Comparison of ENCODE assay signal across 23 cellular contexts in genomic region chr15:78010112-78010511, GRCh38.
DNase-seq lines count a peak whose midpoint lies in the region; ATAC-seq and TF ChIP-seq lines count a peak whose summit lies in the region.
"Had no signal": no experiment of that assay in that cellular context is flagged by ENCODE, and none has a peak within 500 bp of the region (broad histone marks: within the 10 kb centered on the region; RNA-seq: fewer than 3 reads in every experiment).

No MANE protein-coding gene starts in this region.

- no peaks in the 10 kb centered on the region for H3K4me1 ChIP-seq in A673 (ENCODE audit: insufficient read depth, low read length, poor library complexity, severe bottlenecking)
- H3K4me1 ChIP-seq: BLaER1, SJSA1 had no signal

- no peaks in the 10 kb centered on the region for H3K4me1 Mint-ChIP-seq in activated naive CD8-positive, alpha-beta T cell (ENCODE audit: low read depth)
- peaks cover 7% of the 10 kb centered on the region for H3K4me1 Mint-ChIP-seq in activated naive CD8-positive, alpha-beta T cell treated with anti-CD3 and anti-CD28 coated beads for 36 hours
- peaks cover 25% of the 10 kb centered on the region for H3K4me1 Mint-ChIP-seq in T-helper 17 cell
- peaks cover 21% of the 10 kb centered on the region for H3K4me1 Mint-ChIP-seq in glutamatergic neuron (ENCODE audit: low read depth, unreplicated experiment)
- peaks cover 23% of the 10 kb centered on the region for H3K4me1 Mint-ChIP-seq in stimulated activated effector memory CD8-positive, alpha-beta T cell treated with anti-CD3 and anti-CD28 coated beads, Interleukin-12 subunit alpha, Interleukin-12 subunit beta, amount 100 ng/mL, for 72 hours

- CTCF ChIA-PET in A673 (lab: Charles Lee), result no interaction called here

- DNase-seq in activated naive CD8-positive, alpha-beta T cell treated with anti-CD3 and anti-CD28 coated beads for 36 hours, result no peak
- DNase-seq in T-helper 17 cell (no peak), glutamatergic neuron (no peak), A673 (ENCODE audit: low spot score) (no peak)
- no peak for DNase-seq in stimulated activated effector memory CD8-positive, alpha-beta T cell treated with anti-CD3 and anti-CD28 coated beads, Interleukin-12 subunit alpha, Interleukin-12 subunit beta, amount 100 ng/mL, for 72 hours (ENCODE audit: low spot score in 2 of 2)
- DNase-seq: ACHN; Calu3; CD8-positive, alpha-beta memory T cell; DMS153; IMR-90; NCI-H1092 treated with DMSO at 0.1 percent for 48 hours; NCI-H1436 treated with DMSO at 0.1 percent for 48 hours; NCI-H2029 treated with DMSO at 0.1 percent for 48 hours; NCI-H524 treated with DMSO at 0.1 percent for 48 hours; NCI-H82; Peyer's patch had no signal

- H3K4me3 ChIP-seq in A673 (ENCODE audit: low read depth, low read length, poor library complexity, severe bottlenecking), result no peak overlapping the region
- H3K4me3 ChIP-seq: BLaER1, Peyer's patch, SJSA1 had no signal

- no peaks in the 10 kb centered on the region for H3K9me3 ChIP-seq in T-helper 17 cell (ENCODE audit: control insufficient read depth, low read length, poor library complexity, severe bottlenecking)
- H3K9me3 ChIP-seq in A673 (ENCODE audit: low read depth, low read length, poor library complexity, severe bottlenecking), result no peaks in the 10 kb centered on the region
- H3K9me3 ChIP-seq: BLaER1, Peyer's patch, SJSA1 had no signal

- H3K4me3 Mint-ChIP-seq in activated naive CD8-positive, alpha-beta T cell, result no peak overlapping the region
- H3K4me3 Mint-ChIP-seq in activated naive CD8-positive, alpha-beta T cell treated with anti-CD3 and anti-CD28 coated beads for 36 hours, result no peak overlapping the region
- H3K4me3 Mint-ChIP-seq in T-helper 17 cell (no peak overlapping the region), glutamatergic neuron (ENCODE audit: unreplicated experiment) (no peak overlapping the region)
- no peak overlapping the region for H3K4me3 Mint-ChIP-seq in stimulated activated effector memory CD8-positive, alpha-beta T cell treated with anti-CD3 and anti-CD28 coated beads, Interleukin-12 subunit alpha, Interleukin-12 subunit beta, amount 100 ng/mL, for 72 hours
- H3K4me3 Mint-ChIP-seq: CD8-positive, alpha-beta memory T cell had no signal

- H3K36me3 Mint-ChIP-seq in activated naive CD8-positive, alpha-beta T cell, result no peaks in the 10 kb centered on the region
- H3K36me3 Mint-ChIP-seq in activated naive CD8-positive, alpha-beta T cell treated with anti-CD3 and anti-CD28 coated beads for 36 hours, result peaks cover 11% of the 10 kb centered on the region
- peaks cover 6% of the 10 kb centered on the region for H3K36me3 Mint-ChIP-seq in T-helper 17 cell (ENCODE audit: low read depth)
- H3K36me3 Mint-ChIP-seq in glutamatergic neuron (ENCODE audit: unreplicated experiment), result no peaks in the 10 kb centered on the region
- peaks cover 91% of the 10 kb centered on the region for H3K36me3 Mint-ChIP-seq in stimulated activated effector memory CD8-positive, alpha-beta T cell treated with anti-CD3 and anti-CD28 coated beads, Interleukin-12 subunit alpha, Interleukin-12 subunit beta, amount 100 ng/mL, for 72 hours

- no peak for TF ChIP-seq CTCF in glutamatergic neuron (IDR thresholded peaks at IDR 0.05; ENCODE audit: partially characterized antibody, unreplicated experiment)
- no peak for TF ChIP-seq CTCF in A673 (conservative IDR thresholded peaks at IDR 0.05; ENCODE audit: low read depth, low read length)

- ATAC-seq in T-helper 17 cell (no peak), HG03342 (IDR thresholded peaks at IDR 0.05; ENCODE audit: unreplicated experiment) (no peak)
- no peak for ATAC-seq in stimulated activated effector memory CD8-positive, alpha-beta T cell treated with anti-CD3 and anti-CD28 coated beads, Interleukin-12 subunit alpha, Interleukin-12 subunit beta, amount 100 ng/mL, for 72 hours
- ATAC-seq: HCT116, Right ventricle myocardium inferior had no signal

- intact Hi-C loops in A673 (cut with micrococcal nuclease; ENCODE audit: unreplicated experiment), result no loop called here

- no peaks in the 10 kb centered on the region for H3K27me3 Mint-ChIP-seq in activated naive CD8-positive, alpha-beta T cell
- H3K27me3 Mint-ChIP-seq in activated naive CD8-positive, alpha-beta T cell treated with anti-CD3 and anti-CD28 coated beads for 36 hours, result no peaks in the 10 kb centered on the region
- no peaks in the 10 kb centered on the region for H3K27me3 Mint-ChIP-seq in T-helper 17 cell
- H3K27me3 Mint-ChIP-seq in glutamatergic neuron (ENCODE audit: unreplicated experiment), result peaks cover 6% of the 10 kb centered on the region
- H3K27me3 Mint-ChIP-seq: CD8-positive, alpha-beta memory T cell had no signal

- H3K27ac Mint-ChIP-seq in activated naive CD8-positive, alpha-beta T cell, result peak overlapping the region; percentile 7
- H3K27ac Mint-ChIP-seq in activated naive CD8-positive, alpha-beta T cell treated with anti-CD3 and anti-CD28 coated beads for 36 hours, result no peak overlapping the region
- H3K27ac Mint-ChIP-seq in T-helper 17 cell (peak overlapping the region; percentile 37), glutamatergic neuron (ENCODE audit: unreplicated experiment) (peak overlapping the region; percentile 41)
- peak overlapping the region; percentile 70 for H3K27ac Mint-ChIP-seq in stimulated activated effector memory CD8-positive, alpha-beta T cell treated with anti-CD3 and anti-CD28 coated beads, Interleukin-12 subunit alpha, Interleukin-12 subunit beta, amount 100 ng/mL, for 72 hours

- H3K27me3 ChIP-seq in A673 (replicated peaks; ENCODE audit: insufficient read depth, low read depth, low read length, poor library complexity), result no peaks in the 10 kb centered on the region
- H3K27me3 ChIP-seq: BLaER1, Peyer's patch, SJSA1 had no signal

- no peak overlapping the region for H3K27ac ChIP-seq in A673 (ENCODE audit: low read depth, low read length, poor library complexity, severe bottlenecking)
- H3K27ac ChIP-seq: BLaER1, KMS-11, Peyer's patch, SJSA1 had no signal

- no TSS peak for BruUV-seq in A673 (replicated peaks; lab: Mats Ljungman, UMichigan)

- no peaks in the 10 kb centered on the region for H3K9me3 Mint-ChIP-seq in activated naive CD8-positive, alpha-beta T cell (ENCODE audit: low read depth)
- no peaks in the 10 kb centered on the region for H3K9me3 Mint-ChIP-seq in activated naive CD8-positive, alpha-beta T cell treated with anti-CD3 and anti-CD28 coated beads for 36 hours
- peaks cover 6% of the 10 kb centered on the region for H3K9me3 Mint-ChIP-seq in glutamatergic neuron (ENCODE audit: unreplicated experiment)
- H3K9me3 Mint-ChIP-seq in stimulated activated effector memory CD8-positive, alpha-beta T cell treated with anti-CD3 and anti-CD28 coated beads, Interleukin-12 subunit alpha, Interleukin-12 subunit beta, amount 100 ng/mL, for 72 hours, result no peaks in the 10 kb centered on the region
- H3K9me3 Mint-ChIP-seq: CD8-positive, alpha-beta memory T cell had no signal

- peaks cover 31% of the 10 kb centered on the region for H3K36me3 ChIP-seq in A673 (ENCODE audit: insufficient read depth, low read length, poor library complexity, severe bottlenecking)

- POLR2A ChIA-PET in A673 (lab: Charles Lee; ENCODE audit: low non-redundant PET), result no interaction called here
